14 cellular contexts compared by ENCODE assay signal in genomic region chr22:25668437-25668836, GRCh38.
DNase-seq lines count a peak whose midpoint lies in the region; ATAC-seq and TF ChIP-seq lines count a peak whose summit lies in the region.
"Had no signal": no experiment of that assay in that cellular context is flagged by ENCODE, and none has a peak within 500 bp of the region (broad histone marks: within the 10 kb centered on the region; RNA-seq: fewer than 3 reads in every experiment).

No MANE protein-coding gene starts in this region.

- peak overlapping the region; percentile 28 for H3K4me3 Mint-ChIP-seq in MCF 10A (ENCODE audit: unreplicated experiment)
- H3K4me3 Mint-ChIP-seq in osteocyte (ENCODE audit: unreplicated experiment) = no peak overlapping the region
- H3K4me3 Mint-ChIP-seq: activated CD4-positive, alpha-beta T cell treated with anti-CD3 and anti-CD28 coated beads, Interleukin-2, amount 10 ng/mL, durations not matched to agents 7 days and 5 days had no signal

- CTCF ChIA-PET in MCF 10A (lab: Yijun Ruan, JAX) (interaction anchor here (0.7 to 1.2 kb wide), 2 partner anchors 205 to 698 kb away, joined by 3 read pairs; no protein-coding TSS in a partner anchor), HEK293T (lab: Yijun Ruan, JAX) (interaction anchor here (0.6 kb wide), 1 partner anchor 221 kb away, joined by 3 read pairs; no protein-coding TSS in a partner anchor)

- H3K4me1 Mint-ChIP-seq in MCF 10A (ENCODE audit: insufficient read depth, unreplicated experiment) (peaks cover 23% of the 10 kb centered on the region), osteocyte (ENCODE audit: unreplicated experiment) (no peaks in the 10 kb centered on the region)

- H3K27me3 Mint-ChIP-seq in MCF 10A (ENCODE audit: insufficient read depth, unreplicated experiment) (no peaks in the 10 kb centered on the region), osteocyte (ENCODE audit: unreplicated experiment) (no peaks in the 10 kb centered on the region)
- H3K27me3 Mint-ChIP-seq: activated CD4-positive, alpha-beta T cell treated with anti-CD3 and anti-CD28 coated beads, Interleukin-2, amount 10 ng/mL, durations not matched to agents 7 days and 5 days had no signal

- H3K36me3 ChIP-seq in breast epithelium (no peaks in the 10 kb centered on the region), aorta (ENCODE audit: control insufficient read depth in 1 of 2, insufficient read depth in 2 of 2, low read length in 1 of 2) (no peaks in the 10 kb centered on the region)

- H3K36me3 Mint-ChIP-seq in MCF 10A (ENCODE audit: insufficient read depth, unreplicated experiment) (no peaks in the 10 kb centered on the region), osteocyte (ENCODE audit: unreplicated experiment) (no peaks in the 10 kb centered on the region)

- POLR2A ChIA-PET in MCF 10A (lab: Yijun Ruan, JAX) (interaction anchor here (0.6 to 2.0 kb wide), 3 partner anchors 13 to 159 kb away, joined by 3 to 10 read pairs (median 7); no protein-coding TSS in a partner anchor), HEK293T (lab: Yijun Ruan, JAX) (no interaction called here)

- H3K9me3 Mint-ChIP-seq in MCF 10A (ENCODE audit: unreplicated experiment) (no peaks in the 10 kb centered on the region), osteocyte (ENCODE audit: unreplicated experiment) (no peaks in the 10 kb centered on the region)
- H3K9me3 Mint-ChIP-seq: activated CD4-positive, alpha-beta T cell treated with anti-CD3 and anti-CD28 coated beads, Interleukin-2, amount 10 ng/mL, durations not matched to agents 7 days and 5 days had no signal

- intact Hi-C loops in MCF 10A (cut with micrococcal nuclease) = no loop called here
- intact Hi-C loops in breast epithelium (cut with DNase I; ENCODE audit: low total_unique reads) = no loop called here
- intact Hi-C loops in aorta (cut with DNase I) = no loop called here

- H3K9me3 ChIP-seq in breast epithelium (no peaks in the 10 kb centered on the region), aorta (ENCODE audit: control insufficient read depth, low read length) (no peaks in the 10 kb centered on the region)

- DNase-seq in MCF 10A (ENCODE audit: unreplicated experiment) = peak; percentile 89
- no peak for DNase-seq in breast epithelium (ENCODE audit: low spot score in 2 of 2)
- DNase-seq in astrocyte of the hippocampus (ENCODE audit: low read depth, low spot score) = peak; percentile 69
- DNase-seq in left lobe of liver (ENCODE audit: low spot score) = peak; percentile 53
- no peak for DNase-seq in aorta
- DNase-seq in osteocyte (ENCODE audit: extremely low spot score, unreplicated experiment) = no peak
- no peak for DNase-seq in HEK293T (ENCODE audit: extremely low spot score)
- DNase-seq: activated CD4-positive, alpha-beta T cell treated with anti-CD3 and anti-CD28 coated beads, Interleukin-2, amount 10 ng/mL, durations not matched to agents 7 days and 5 days; COR-L47; NCI-H1092 treated with DMSO at 0.1 percent for 48 hours; NCI-H510A treated with DMSO at 0.1 percent for 48 hours; substantia nigra had no signal

- ATAC-seq in left lobe of liver (peak; percentile 24), aorta (ENCODE audit: low FRiP score) (peak; percentile 53), HG03432 (IDR thresholded peaks at IDR 0.05; ENCODE audit: unreplicated experiment) (no peak)

- no TSS peak for BruUV-seq in MCF 10A (replicated peaks; lab: Mats Ljungman, UMichigan)

- H3K27ac ChIP-seq in breast epithelium (no peak overlapping the region), aorta (ENCODE audit: low read depth in 1 of 2, low read length in 2 of 2) (no peak overlapping the region)

- TF ChIP-seq CTCF in MCF 10A (IDR thresholded peaks at IDR 0.05; ENCODE audit: unreplicated experiment) (no peak), breast epithelium (IDR thresholded peaks at IDR 0.05) (no peak), osteocyte (IDR thresholded peaks at IDR 0.05) (no peak)

- 11 to 27% methylated on average over 2 of the region's 2 CpGs for WGBS in aorta, 2 donors

- H3K27me3 ChIP-seq in breast epithelium (no peaks in the 10 kb centered on the region), aorta (ENCODE audit: control insufficient read depth in 1 of 2, insufficient read depth in 2 of 2, low read length in 1 of 2) (no peaks in the 10 kb centered on the region)

- H3K4me1 ChIP-seq in breast epithelium (peaks cover 2 to 9% of the 10 kb centered on the region in 2 donors), aorta (ENCODE audit: control insufficient read depth in 1 of 2, insufficient read depth in 2 of 2, low read length in 2 of 2) (no peaks in the 10 kb centered on the region)

- H3K4me3 ChIP-seq in breast epithelium (no peak overlapping the region), aorta (ENCODE audit: low read length in 2 of 2) (no peak overlapping the region)
- H3K4me3 ChIP-seq: smooth muscle cell had no signal

- H3K27ac Mint-ChIP-seq in MCF 10A (ENCODE audit: low read depth, unreplicated experiment) = peak overlapping the region; percentile 33
- H3K27ac Mint-ChIP-seq in osteocyte (ENCODE audit: unreplicated experiment) = no peak overlapping the region
- H3K27ac Mint-ChIP-seq: activated CD4-positive, alpha-beta T cell treated with anti-CD3 and anti-CD28 coated beads, Interleukin-2, amount 10 ng/mL, durations not matched to agents 7 days and 5 days had no signal

- TF ChIP-seq POLR2A in breast epithelium (IDR thresholded peaks at IDR 0.05) = no peak

TF ChIP-seq in HEK293T, 16 proteins besides CTCF, POLR2A, EP300 and RAD21:
- TF ChIP-seq ARNT (IDR thresholded peaks at IDR 0.05) (no peak), HDGF (IDR thresholded peaks at IDR 0.05; ENCODE audit: borderline replicate concordance) (no peak), FOXK2 (IDR thresholded peaks at IDR 0.05) (no peak), ZNF384 (IDR thresholded peaks at IDR 0.05) (no peak), SUZ12 (IDR thresholded peaks at IDR 0.05) (no peak), TARDBP (IDR thresholded peaks at IDR 0.05) (no peak), PKNOX1 (IDR thresholded peaks at IDR 0.05) (no peak), LEF1 (IDR thresholded peaks at IDR 0.05; ENCODE audit: borderline replicate concordance) (no peak), FOXM1 (IDR thresholded peaks at IDR 0.05; ENCODE audit: borderline replicate concordance) (no peak), NFRKB (IDR thresholded peaks at IDR 0.05) (no peak), CTBP1 (IDR thresholded peaks at IDR 0.05; ENCODE audit: borderline replicate concordance) (no peak), FOXA1 (IDR thresholded peaks at IDR 0.05) (no peak), L3MBTL2 (conservative IDR thresholded peaks at IDR 0.05) (no peak), BHLHE40 (IDR thresholded peaks at IDR 0.05; ENCODE audit: borderline replicate concordance) (no peak), ELF4 (IDR thresholded peaks at IDR 0.05) (no peak), SP1 (IDR thresholded peaks at IDR 0.05) (no peak)

Comparison
In these comparisons a context has a peak if more than half of its experiments do, and no peak if none do; other contexts are left out.
1. DNase-seq: peak in MCF 10A (single experiment), astrocyte of the hippocampus (single experiment) and left lobe of liver (single experiment); none in breast epithelium (0 of 2), aorta (0 of 2), osteocyte (single experiment) and HEK293T (single experiment).